ENCODE assay signal across 17 cellular contexts in the genomic region with DNA sequence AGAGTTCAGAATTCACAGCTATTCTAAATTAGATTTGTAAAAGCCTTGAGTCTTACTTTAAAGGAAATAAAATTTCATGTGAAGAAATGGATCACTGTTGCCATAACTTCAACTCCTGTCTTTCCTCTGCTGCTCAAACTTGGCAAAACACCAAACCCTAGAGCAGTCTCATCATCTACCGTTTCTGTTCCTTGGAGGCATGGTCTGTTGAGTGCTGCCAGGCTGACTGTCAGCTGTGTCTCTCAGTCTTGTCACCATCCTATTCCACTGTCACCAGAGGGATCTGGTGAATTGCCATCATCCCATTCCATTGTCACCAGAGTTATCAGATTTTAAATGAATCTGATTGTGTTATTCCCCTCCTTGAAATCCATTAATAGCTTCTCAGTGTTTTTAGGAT. TPM values are rescaled to one million over a fixed set of nuclear protein-coding genes. Genes with fewer than 3 reads are reported as not detected.
DNase-seq lines count a peak whose midpoint lies in the region; ATAC-seq and TF ChIP-seq lines count a peak whose summit lies in the region.
"Had no signal": no experiment of that assay in that cellular context is flagged by ENCODE, and none has a peak within 500 bp of the region (broad histone marks: within the 10 kb centered on the region; RNA-seq: fewer than 3 reads in every experiment).

No MANE protein-coding gene starts in this region.

- TF ChIP-seq CTCF in brain (conservative IDR thresholded peaks at IDR 0.05), result no peak

- no peak overlapping the region for H3K4me3 ChIP-seq in GM23248
- H3K4me3 ChIP-seq: ovary, Peyer's patch had no signal

- peaks cover 0 to 7% (median 3%) of the 10 kb centered on the region in 5 experiments for H3K9me3 Mint-ChIP-seq in brain
- H3K9me3 Mint-ChIP-seq in naive B cell, result peaks cover 0 to 2% (median 0%) of the 10 kb centered on the region in 7 donors

- peak overlapping the region in 1 of 5 experiments; percentile 8 for H3K4me3 Mint-ChIP-seq in brain
- no peak overlapping the region for H3K4me3 Mint-ChIP-seq in naive B cell
- H3K4me3 Mint-ChIP-seq: stimulated activated naive CD8-positive, alpha-beta T cell treated with anti-CD3 and anti-CD28 coated beads, Interleukin-15, amount 100 ng/mL, for 72 hours had no signal

- H3K27me3 Mint-ChIP-seq in brain (no peaks in the 10 kb centered on the region), naive B cell (no peaks in the 10 kb centered on the region)
- H3K27me3 Mint-ChIP-seq: stimulated activated naive CD8-positive, alpha-beta T cell treated with anti-CD3 and anti-CD28 coated beads, Interleukin-15, amount 100 ng/mL, for 72 hours had no signal

- no peaks in the 10 kb centered on the region for H3K9me3 ChIP-seq in GM23248 (ENCODE audit: low read depth)
- H3K9me3 ChIP-seq: ovary, Peyer's patch had no signal

- no peaks in the 10 kb centered on the region for H3K27me3 ChIP-seq in GM23248 (replicated peaks; ENCODE audit: insufficient read depth)
- H3K27me3 ChIP-seq: ovary, Peyer's patch had no signal

- no peaks in the 10 kb centered on the region for H3K9me2 ChIP-seq in GM23248 (ENCODE audit: insufficient read depth)

- in situ Hi-C loops in GM23248 (cut with MboI), result no loop called here

- H3K27ac Mint-ChIP-seq in brain (peak overlapping the region in 4 of 5 experiments; percentile 37 to 86 (median 66)), naive B cell (peak overlapping the region in 4 of 6 donors; percentile 61 to 84 (median 72))
- H3K27ac Mint-ChIP-seq: stimulated activated naive CD8-positive, alpha-beta T cell treated with anti-CD3 and anti-CD28 coated beads, Interleukin-15, amount 100 ng/mL, for 72 hours had no signal

- H3K79me2 ChIP-seq in GM23248 (ENCODE audit: insufficient read depth), result peaks cover 37% of the 10 kb centered on the region

- no peak overlapping the region for H2AFZ ChIP-seq in GM23248

- no peak overlapping the region for H3K4me2 ChIP-seq in GM23248 (ENCODE audit: unreplicated experiment)

- 29 to 38% methylated on average over 1 of the region's 1 CpG for WGBS in GM23248 (ENCODE audit: low coverage in 1 of 2, low lambda C conversion rate in 2 of 2, missing lambda C conversion rate in 2 of 2), 2 experiments

- peaks cover 30% of the 10 kb centered on the region for H3K36me3 Mint-ChIP-seq in brain
- H3K36me3 Mint-ChIP-seq in naive B cell, result peaks cover 18 to 24% of the 10 kb centered on the region in 2 donors

- no peak overlapping the region for H3K27ac ChIP-seq in GM23248
- H3K27ac ChIP-seq: 22Rv1, ovary, Peyer's patch, VCaP had no signal

- no peaks in the 10 kb centered on the region for H3F3A ChIP-seq in GM23248 (ENCODE audit: insufficient read depth)

- H3K36me3 ChIP-seq in GM23248 (ENCODE audit: low read depth), result 0 out of 2 replicates have a peak, but pooled peaks cover 6% of the 10 kb centered on the region
- H3K36me3 ChIP-seq: ovary had no signal

- no peaks in the 10 kb centered on the region for H4K20me1 ChIP-seq in GM23248 (ENCODE audit: insufficient read depth)

- H3K9ac ChIP-seq in GM23248, result no peak overlapping the region

- DNase-seq in DMS53 (lab: John Stamatoyannopoulos, UW), result peak; percentile 8
- DNase-seq in DMS53 treated with DMSO at 0.1 percent for 48 hours (lab: John Stamatoyannopoulos, UW; ENCODE audit: unreplicated experiment), result no peak
- peak; percentile 22 for DNase-seq in GM23248
- DNase-seq in naive B cell, result no peak
- DNase-seq in stimulated activated CD4-positive, alpha-beta T cell treated with anti-CD3 and anti-CD28 coated beads, Interleukin-15, amount 100 ng/mL, for 24 hours, result no peak
- DNase-seq: activated gamma-delta T cell treated with Interleukin-2 at 50 U/mL for 16 hours; left ventricle myocardium superior; NCI-H1930; ovary; Peyer's patch; stimulated activated CD4-positive, alpha-beta T cell treated with anti-CD3 and anti-CD28 coated beads, Interleukin-1b, Interleukin-23, amount 100 ng/mL, for 48 hours; stimulated activated naive CD8-positive, alpha-beta T cell treated with anti-CD3 and anti-CD28 coated beads, Interleukin-15, amount 100 ng/mL, for 72 hours had no signal

- peak; percentile 61 to 65 for ATAC-seq in naive B cell (ENCODE audit: low read depth in 2 of 2)
- ATAC-seq in HG02870 (IDR thresholded peaks at IDR 0.05; ENCODE audit: unreplicated experiment), result no peak
- ATAC-seq in GM18867 (IDR thresholded peaks at IDR 0.05; ENCODE audit: unreplicated experiment), result no peak
- ATAC-seq: left ventricle myocardium superior; stimulated activated naive CD8-positive, alpha-beta T cell treated with anti-CD3 and anti-CD28 coated beads, Interleukin-15, amount 100 ng/mL, for 72 hours had no signal

- peaks cover 9% of the 10 kb centered on the region; the same call in 1 of the 2 replicates for H3K4me1 ChIP-seq in GM23248 (ENCODE audit: insufficient read depth)
- H3K4me1 ChIP-seq: Peyer's patch had no signal

- H3K4me1 Mint-ChIP-seq in brain, result peaks cover 47% of the 10 kb centered on the region
- peaks cover 45 to 79% (median 54%) of the 10 kb centered on the region in 3 donors for H3K4me1 Mint-ChIP-seq in naive B cell

RNA-seq across cellular contexts. Expression of a gene that starts 55.6 kb away (rescaled TPM):
- total RNA-seq in GM23248 (2014; rRNA removed; shearing (Covaris generic)), result 13.8 and 16.7 TPM in 2 replicates
- polyA plus RNA-seq in GM23248 (2016; fragmentation: Nextera tagmentation; extraction: Ambion mirVana), result 10.7 and 10.8 TPM in 2 replicates
- polyA plus RNA-seq in brain (ENCODE audit: insufficient read depth, low read depth, low replicate concordance), result 11.6 TPM
- 10 to 100 TPM; 35.5 to 63.2 (median 46.0) TPM for polyA plus RNA-seq in naive B cell (ENCODE audit: low read depth in 6 of 6)

Comparison
In these comparisons a context has a peak if more than half of its experiments do, and no peak if none do; other contexts are left out.
1. DNase-seq: peak in DMS53 (single experiment) and GM23248 (single experiment); none in DMS53 treated with DMSO at 0.1 percent for 48 hours (single experiment), naive B cell (single experiment) and stimulated activated CD4-positive, alpha-beta T cell treated with anti-CD3 and anti-CD28 coated beads, Interleukin-15, amount 100 ng/mL, for 24 hours (single experiment).
2. ATAC-seq: peak in naive B cell (2 of 2); none in HG02870 (single experiment) and GM18867 (single experiment).